ENCODE assay signal across 20 cellular contexts in genomic region chr6:143845033-143845432, GRCh38. TPM values are rescaled to one million over a fixed set of nuclear protein-coding genes. Genes with fewer than 3 reads are reported as not detected.
DNase-seq lines count a peak whose midpoint lies in the region; ATAC-seq and TF ChIP-seq lines count a peak whose summit lies in the region.
"Had no signal": no experiment of that assay in that cellular context is flagged by ENCODE, and none has a peak within 500 bp of the region (broad histone marks: within the 10 kb centered on the region; RNA-seq: fewer than 3 reads in every experiment).

No MANE protein-coding gene starts in this region.

- H3K4me2 ChIP-seq in DOHH2 (ENCODE audit: low read length) = peak overlapping the region; percentile 76

- H3K36me3 ChIP-seq in DOHH2 (ENCODE audit: control insufficient read depth, low read length) = peaks cover 67% of the 10 kb centered on the region
- peaks cover 55% of the 10 kb centered on the region for H3K36me3 ChIP-seq in SK-N-MC (ENCODE audit: insufficient read depth, low read length)

- no peaks in the 10 kb centered on the region for H4K20me1 ChIP-seq in DOHH2 (ENCODE audit: control insufficient read depth, insufficient read depth, low read depth, low read length)

- no peaks in the 10 kb centered on the region for H3K9me2 ChIP-seq in DOHH2 (replicated peaks; ENCODE audit: control insufficient read depth, low read length)

- H3K4me1 Mint-ChIP-seq in nephron progenitor cell = peaks cover 30% of the 10 kb centered on the region

- DNase-seq in SIG-M5 treated with dmso at 0.1 percent for 504 hours (lab: John Stamatoyannopoulos, UW; ENCODE audit: unreplicated experiment) = peak; percentile 25
- no peak for DNase-seq in SIG-M5 (lab: John Stamatoyannopoulos, UW)
- DNase-seq in SK-N-MC (ENCODE audit: low read depth, low spot score) = no peak
- DNase-seq in nephron progenitor cell = no peak
- no peak for DNase-seq in left lobe of liver (ENCODE audit: low spot score)
- DNase-seq in stimulated activated CD4-positive, alpha-beta T cell treated with anti-CD3 and anti-CD28 coated beads, Interleukin-4, amount 100 ng/mL, for 24 hours = no peak
- DNase-seq: CD4-positive, alpha-beta memory T cell; left ventricle myocardium inferior; NCI-H1930; NCI-H446 treated with DMSO at 0.1 percent for 48 hours; SHP77 had no signal

- H3K36me3 Mint-ChIP-seq in nephron progenitor cell (ENCODE audit: low read depth) = peaks cover 61% of the 10 kb centered on the region

- ATAC-seq in left lobe of liver (no peak), GM21390 (IDR thresholded peaks at IDR 0.05; ENCODE audit: unreplicated experiment) (no peak)
- ATAC-seq: activated CD4-positive, CD25-positive, alpha-beta regulatory T cell treated with anti-CD3 and anti-CD28 coated beads, Interleukin-2, amount 50 U/mL, for 24 hours had no signal

- H3K9me3 ChIP-seq in DOHH2 (ENCODE audit: control insufficient read depth, insufficient read depth, low read length) (no peaks in the 10 kb centered on the region), SK-N-MC (ENCODE audit: low read depth, low read length) (no peaks in the 10 kb centered on the region)
- H3K9me3 ChIP-seq: left ventricle myocardium inferior, tibial nerve had no signal

- peak overlapping the region; percentile 97 for H3K9ac ChIP-seq in SK-N-MC (ENCODE audit: insufficient read length)
- H3K9ac ChIP-seq: parathyroid adenoma had no signal

- no peaks in the 10 kb centered on the region for H3K27me3 ChIP-seq in DOHH2 (ENCODE audit: control insufficient read depth, low read length)
- H3K27me3 ChIP-seq: tibial nerve had no signal

- peaks cover 13% of the 10 kb centered on the region for H3K9me3 Mint-ChIP-seq in nephron progenitor cell
- H3K9me3 Mint-ChIP-seq: CD4-positive, alpha-beta memory T cell had no signal

- H3K27me3 Mint-ChIP-seq in nephron progenitor cell (ENCODE audit: low read depth, poor library complexity) = peaks cover 3% of the 10 kb centered on the region
- H3K27me3 Mint-ChIP-seq: CD4-positive, alpha-beta memory T cell had no signal

- H3K4me3 Mint-ChIP-seq in nephron progenitor cell = peak overlapping the region; percentile 15

- H3F3A ChIP-seq in DOHH2 (ENCODE audit: control insufficient read depth, insufficient read depth) = no peaks in the 10 kb centered on the region

- H3K4me3 ChIP-seq in DOHH2 (ENCODE audit: low read length) (0 out of 2 replicates have a peak overlapping the region, but pooled peaks have one; percentile 97), SK-N-MC (no peak overlapping the region)

- no peak overlapping the region for H3K27ac Mint-ChIP-seq in nephron progenitor cell

- no peak overlapping the region for H3K27ac ChIP-seq in DOHH2 (ENCODE audit: low read depth, low read length)
- H3K27ac ChIP-seq in SK-N-MC = no peak overlapping the region
- H3K27ac ChIP-seq: left ventricle myocardium inferior, parathyroid adenoma, tibial nerve had no signal

- TF ChIP-seq CTCF in DOHH2 (IDR thresholded peaks at IDR 0.05; ENCODE audit: low read depth, low read length, poor library complexity, severe bottlenecking) (no peak), nephron progenitor cell (IDR thresholded peaks at IDR 0.05) (no peak)

- H3K4me1 ChIP-seq in DOHH2 (ENCODE audit: control insufficient read depth, low read length) = peaks cover 14% of the 10 kb centered on the region

- peaks cover 69% of the 10 kb centered on the region for H3K79me2 ChIP-seq in DOHH2 (ENCODE audit: control insufficient read depth, low read length)

RNA-seq across cellular contexts. Expression of gene LTV1, which starts 1.9 kb away (rescaled TPM):
- 6.7 TPM for total RNA-seq in left lobe of liver

RNA-seq across cellular contexts. Expression of gene ZC2HC1B, which starts 19.2 kb away (rescaled TPM):
- not detected for total RNA-seq in left lobe of liver
- total RNA-seq: CD4-positive, alpha-beta memory T cell; HT1080; left ventricle myocardium inferior; M059J; mucosa of gallbladder; T-helper 2 cell treated with Interferon-gamma antibody and Interleukin-4, amounts not matched to agents 100 ng/mL and 5 ng/mL, for 36 hours had no signal
